1 cellular context compared by ENCODE assay signal in the genomic region with DNA sequence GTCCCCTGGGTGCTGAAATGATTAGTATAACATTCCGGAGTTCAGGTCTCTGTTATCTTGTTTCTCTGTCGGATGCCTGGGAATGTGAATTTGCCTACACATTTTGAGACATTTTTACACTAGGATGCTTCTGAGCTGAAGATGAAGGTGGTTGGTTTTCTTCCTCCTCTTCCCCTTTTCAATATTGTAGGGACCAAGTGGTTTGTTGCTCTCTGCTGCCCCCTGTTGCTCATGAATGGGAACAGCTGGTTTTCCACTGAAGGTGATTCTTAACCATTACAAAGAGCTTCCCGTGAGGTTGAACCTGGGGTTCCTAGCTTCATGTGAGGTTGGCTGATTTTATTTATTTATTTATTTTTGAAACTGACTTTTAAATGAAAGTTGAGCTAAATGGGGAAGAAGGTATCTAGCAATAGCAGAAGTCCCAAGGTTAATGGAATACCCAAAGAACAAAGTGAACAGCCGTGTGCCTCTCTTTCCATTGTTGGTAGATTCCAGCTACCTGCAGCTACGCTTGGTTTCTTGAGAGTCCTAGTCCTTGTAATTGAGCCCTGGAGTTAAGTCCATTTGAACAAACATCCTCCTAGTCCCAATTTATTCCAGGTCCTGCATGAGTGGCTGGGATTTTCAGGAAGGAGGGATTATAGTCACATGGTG.
TF ChIP-seq lines count a peak whose summit lies in the region.

No MANE protein-coding gene starts in this region.

TF ChIP-seq in HepG2, 621 proteins besides CTCF, POLR2A, EP300 and RAD21 (continued from another document):
- TF ChIP-seq ZNF512B (CRISPR knock-in tag; IDR thresholded peaks at IDR 0.05; ENCODE audit: borderline replicate concordance), result no peak
